Comparison of ENCODE assay signal across 2 cellular contexts in genomic region chr3:13290941-13291340, GRCh38.
TF ChIP-seq lines count a peak whose summit lies in the region.

No MANE protein-coding gene starts in this region.

TF ChIP-seq in HepG2, 621 proteins besides CTCF, POLR2A, EP300 and RAD21 (continued from another document):
- peak; percentile 74 for TF ChIP-seq MAFF (IDR thresholded peaks at IDR 0.05; ENCODE audit: low read depth, low read length)
- no peak for TF ChIP-seq MEF2D (CRISPR knock-in tag; IDR thresholded peaks at IDR 0.05)
- no peak for TF ChIP-seq TFDP2 (CRISPR knock-in tag; IDR thresholded peaks at IDR 0.05)
- peak; percentile 86 to 88 for TF ChIP-seq MAFK (conservative IDR thresholded peaks at IDR 0.05 in 1 of 2, IDR thresholded peaks at IDR 0.05 in 1 of 2; ENCODE audit: low read length in 2 of 2)

TF ChIP-seq in H1, 55 proteins besides CTCF, POLR2A, EP300 and RAD21 (continued from another document):
- TF ChIP-seq TAF7 (optimal IDR thresholded peaks at IDR 0.05; ENCODE audit: borderline replicate concordance, low read depth, low read length) (no peak), CTBP2 (IDR thresholded peaks at IDR 0.05; ENCODE audit: borderline replicate concordance, insufficient read depth, insufficient read length, low read length) (no peak), EGR1 (IDR thresholded peaks at IDR 0.05; ENCODE audit: borderline replicate concordance, low read depth, low read length) (no peak), JUN (IDR thresholded peaks at IDR 0.05; ENCODE audit: low read depth, low read length) (no peak), SP2 (IDR thresholded peaks at IDR 0.05; ENCODE audit: low read length) (no peak), MAX (IDR thresholded peaks at IDR 0.05) (no peak), CHD7 (IDR thresholded peaks at IDR 0.05; ENCODE audit: insufficient replicate concordance, low read length) (no peak), RFX5 (IDR thresholded peaks at IDR 0.05; ENCODE audit: borderline replicate concordance, low read depth, low read length) (no peak), KDM5A (IDR thresholded peaks at IDR 0.05; ENCODE audit: low read length) (no peak), SIX5 (IDR thresholded peaks at IDR 0.05; ENCODE audit: low read depth, low read length) (no peak), SIN3A (conservative IDR thresholded peaks at IDR 0.05 in 1 of 2, IDR thresholded peaks at IDR 0.05 in 1 of 2; ENCODE audit: low read depth in 1 of 2, low read length in 2 of 2) (no peak), SAP30 (IDR thresholded peaks at IDR 0.05; ENCODE audit: insufficient read depth, insufficient replicate concordance, low read length) (no peak), CBX8 (IDR thresholded peaks at IDR 0.05; ENCODE audit: borderline replicate concordance, low read depth, low read length) (no peak)
